ENCODE assay signal across 8 cellular contexts in the genomic region with DNA sequence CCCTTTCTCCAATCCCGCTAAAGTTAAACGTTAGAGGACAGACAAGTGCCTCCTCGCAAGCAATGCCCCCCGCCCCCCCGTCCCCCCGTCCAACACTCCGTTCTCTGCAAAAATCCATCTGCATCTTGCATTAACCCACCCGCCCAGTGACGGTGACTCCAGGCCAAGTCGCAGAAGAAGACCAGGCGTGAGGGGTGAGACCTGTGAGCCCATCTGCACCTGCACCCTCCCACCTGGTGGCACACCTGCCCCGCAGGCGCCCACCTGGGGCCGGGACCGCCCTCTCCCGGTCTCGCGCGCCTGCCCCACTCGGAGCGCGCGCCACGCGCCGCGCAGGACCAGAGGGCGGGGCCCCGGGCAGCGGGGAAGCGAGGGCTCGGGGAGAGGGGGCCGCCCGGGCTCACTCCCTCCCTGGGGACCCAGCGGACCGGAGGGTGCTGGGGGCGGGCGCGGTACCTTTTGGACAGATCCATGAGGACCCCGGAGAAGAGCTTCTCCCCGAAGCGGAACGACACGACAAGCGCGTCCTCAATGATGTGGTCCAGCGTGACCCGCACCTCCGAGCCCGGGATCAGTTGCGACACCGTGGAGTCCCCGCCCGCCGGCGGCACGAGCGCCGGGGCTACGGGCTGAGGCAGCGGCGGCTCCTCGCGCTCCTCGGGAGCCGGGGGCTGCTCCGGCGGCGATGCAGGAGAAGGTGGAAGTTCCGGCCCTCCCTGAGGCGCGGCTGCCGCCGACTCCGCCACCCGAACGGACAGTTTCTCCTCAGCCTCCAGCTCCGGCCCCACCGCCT. TPM values are rescaled to one million over a fixed set of nuclear protein-coding genes. Genes with fewer than 3 reads are reported as not detected.
DNase-seq lines count a peak whose midpoint lies in the region; ATAC-seq and TF ChIP-seq lines count a peak whose summit lies in the region.

No MANE protein-coding gene starts in this region.

- POLR2A ChIA-PET in WTC11 (lab: Charles Lee), result interaction anchor here (0.7 to 1.6 kb wide), 6 partner anchors 9 to 304 kb away, joined by 3 to 11 read pairs (median 5); no protein-coding TSS in a partner anchor

- no peaks in the 10 kb centered on the region for H3K27me3 Mint-ChIP-seq in WTC11 (ENCODE audit: low read depth)

- peaks cover 31% of the 10 kb centered on the region for H3K36me3 Mint-ChIP-seq in WTC11

- CTCF ChIA-PET in WTC11 (lab: Charles Lee), result interaction anchor here (0.6 to 1.3 kb wide), 6 partner anchors 14 to 320 kb away, joined by 3 to 5 read pairs (median 3); no protein-coding TSS in a partner anchor

- H3K4me1 Mint-ChIP-seq in WTC11, result peaks cover 18% of the 10 kb centered on the region

- peak overlapping the region; percentile 87 to 89 for H3K4me3 ChIP-seq in cardiac fibroblast (replicated peaks in 1 of 2; ENCODE audit: low read depth in 2 of 2, low read length in 2 of 2)

- H3K4me3 Mint-ChIP-seq in WTC11, result peak overlapping the region; percentile 79

- peak; percentile 21 for ATAC-seq in GM21515 (IDR thresholded peaks at IDR 0.05; ENCODE audit: unreplicated experiment)
- no peak for ATAC-seq in WTC11

- DNase-seq in DMS53 treated with DMSO at 0.1 percent for 48 hours (lab: John Stamatoyannopoulos, UW; ENCODE audit: unreplicated experiment) (peak; percentile 6), HuH-7.5 (ENCODE audit: low spot score) (peak; percentile 55), WTC11 (ENCODE audit: low spot score) (peak; percentile 25), cardiac fibroblast (ENCODE audit: low read depth in 2 of 2) (peak in 1 of 2 donors; percentile 17), kidney tubule cell (ENCODE audit: low spot score) (peak; percentile 34), NCI-H187 (lab: John Stamatoyannopoulos, UW) (no peak)
- peak; percentile 11 to 31 for DNase-seq in stimulated activated CD4-positive, alpha-beta T cell treated with anti-CD3 and anti-CD28 coated beads, Interleukin-2, amount 100 ng/mL, for 48 hours

- H3K27ac Mint-ChIP-seq in WTC11, result peak overlapping the region; percentile 63

- H3K9me3 Mint-ChIP-seq in WTC11, result no peaks in the 10 kb centered on the region

- no peak for TF ChIP-seq CTCF in WTC11 (IDR thresholded peaks at IDR 0.05)
- TF ChIP-seq CTCF in cardiac fibroblast (IDR thresholded peaks at IDR 0.05; ENCODE audit: low read depth, low read length), result no peak

TF ChIP-seq in WTC11, 78 proteins besides CTCF, POLR2A, EP300 and RAD21 (continues in another document):
- TF ChIP-seq ZNF263 (CRISPR knock-in tag; IDR thresholded peaks at IDR 0.05; ENCODE audit: low read depth), result 0 out of 2 replicates have a peak, but pooled peaks have one; percentile 27
- TF ChIP-seq ZNF219 (CRISPR knock-in tag; IDR thresholded peaks at IDR 0.05; ENCODE audit: borderline replicate concordance), result no peak
- TF ChIP-seq ZNF138 (CRISPR knock-in tag; conservative IDR thresholded peaks at IDR 0.05), result no peak
- TF ChIP-seq CBFB (CRISPR knock-in tag; IDR thresholded peaks at IDR 0.05; ENCODE audit: low read depth), result no peak
- TF ChIP-seq ELF4 (CRISPR knock-in tag; IDR thresholded peaks at IDR 0.05; ENCODE audit: low read depth), result no peak
- TF ChIP-seq TCF7 (CRISPR knock-in tag; IDR thresholded peaks at IDR 0.05; ENCODE audit: low read depth), result no peak
- TF ChIP-seq HMGXB4 (CRISPR knock-in tag; IDR thresholded peaks at IDR 0.05), result no peak
- TF ChIP-seq CREM (CRISPR knock-in tag; IDR thresholded peaks at IDR 0.05), result peak; percentile 45
- no peak for TF ChIP-seq EMX1 (CRISPR knock-in tag; IDR thresholded peaks at IDR 0.05)
- TF ChIP-seq, protein P1, sequence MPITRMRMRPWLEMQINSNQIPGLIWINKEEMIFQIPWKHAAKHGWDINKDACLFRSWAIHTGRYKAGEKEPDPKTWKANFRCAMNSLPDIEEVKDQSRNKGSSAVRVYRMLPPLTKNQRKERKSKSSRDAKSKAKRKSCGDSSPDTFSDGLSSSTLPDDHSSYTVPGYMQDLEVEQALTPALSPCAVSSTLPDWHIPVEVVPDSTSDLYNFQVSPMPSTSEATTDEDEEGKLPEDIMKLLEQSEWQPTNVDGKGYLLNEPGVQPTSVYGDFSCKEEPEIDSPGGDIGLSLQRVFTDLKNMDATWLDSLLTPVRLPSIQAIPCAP (CRISPR knock-in tag; IDR thresholded peaks at IDR 0.05), result peak; percentile 65; the same call in 1 of the 2 replicates
- TF ChIP-seq ESRRA (CRISPR knock-in tag; IDR thresholded peaks at IDR 0.05; ENCODE audit: borderline replicate concordance), result no peak
- TF ChIP-seq SMAD4 (CRISPR knock-in tag; IDR thresholded peaks at IDR 0.05), result no peak
- TF ChIP-seq, protein P2, sequence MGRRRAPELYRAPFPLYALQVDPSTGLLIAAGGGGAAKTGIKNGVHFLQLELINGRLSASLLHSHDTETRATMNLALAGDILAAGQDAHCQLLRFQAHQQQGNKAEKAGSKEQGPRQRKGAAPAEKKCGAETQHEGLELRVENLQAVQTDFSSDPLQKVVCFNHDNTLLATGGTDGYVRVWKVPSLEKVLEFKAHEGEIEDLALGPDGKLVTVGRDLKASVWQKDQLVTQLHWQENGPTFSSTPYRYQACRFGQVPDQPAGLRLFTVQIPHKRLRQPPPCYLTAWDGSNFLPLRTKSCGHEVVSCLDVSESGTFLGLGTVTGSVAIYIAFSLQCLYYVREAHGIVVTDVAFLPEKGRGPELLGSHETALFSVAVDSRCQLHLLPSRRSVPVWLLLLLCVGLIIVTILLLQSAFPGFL (CRISPR knock-in tag; IDR thresholded peaks at IDR 0.05; ENCODE audit: borderline replicate concordance), result no peak
- no peak for TF ChIP-seq RORB (CRISPR knock-in tag; IDR thresholded peaks at IDR 0.05)
- TF ChIP-seq, protein P3, sequence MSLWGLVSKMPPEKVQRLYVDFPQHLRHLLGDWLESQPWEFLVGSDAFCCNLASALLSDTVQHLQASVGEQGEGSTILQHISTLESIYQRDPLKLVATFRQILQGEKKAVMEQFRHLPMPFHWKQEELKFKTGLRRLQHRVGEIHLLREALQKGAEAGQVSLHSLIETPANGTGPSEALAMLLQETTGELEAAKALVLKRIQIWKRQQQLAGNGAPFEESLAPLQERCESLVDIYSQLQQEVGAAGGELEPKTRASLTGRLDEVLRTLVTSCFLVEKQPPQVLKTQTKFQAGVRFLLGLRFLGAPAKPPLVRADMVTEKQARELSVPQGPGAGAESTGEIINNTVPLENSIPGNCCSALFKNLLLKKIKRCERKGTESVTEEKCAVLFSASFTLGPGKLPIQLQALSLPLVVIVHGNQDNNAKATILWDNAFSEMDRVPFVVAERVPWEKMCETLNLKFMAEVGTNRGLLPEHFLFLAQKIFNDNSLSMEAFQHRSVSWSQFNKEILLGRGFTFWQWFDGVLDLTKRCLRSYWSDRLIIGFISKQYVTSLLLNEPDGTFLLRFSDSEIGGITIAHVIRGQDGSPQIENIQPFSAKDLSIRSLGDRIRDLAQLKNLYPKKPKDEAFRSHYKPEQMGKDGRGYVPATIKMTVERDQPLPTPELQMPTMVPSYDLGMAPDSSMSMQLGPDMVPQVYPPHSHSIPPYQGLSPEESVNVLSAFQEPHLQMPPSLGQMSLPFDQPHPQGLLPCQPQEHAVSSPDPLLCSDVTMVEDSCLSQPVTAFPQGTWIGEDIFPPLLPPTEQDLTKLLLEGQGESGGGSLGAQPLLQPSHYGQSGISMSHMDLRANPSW (CRISPR knock-in tag; conservative IDR thresholded peaks at IDR 0.05; ENCODE audit: low read depth), result no peak
- no peak for TF ChIP-seq MYBL2 (CRISPR knock-in tag; IDR thresholded peaks at IDR 0.05)
- no peak for TF ChIP-seq FOXJ3 (CRISPR knock-in tag; IDR thresholded peaks at IDR 0.05; ENCODE audit: borderline replicate concordance)
- TF ChIP-seq, protein P4, sequence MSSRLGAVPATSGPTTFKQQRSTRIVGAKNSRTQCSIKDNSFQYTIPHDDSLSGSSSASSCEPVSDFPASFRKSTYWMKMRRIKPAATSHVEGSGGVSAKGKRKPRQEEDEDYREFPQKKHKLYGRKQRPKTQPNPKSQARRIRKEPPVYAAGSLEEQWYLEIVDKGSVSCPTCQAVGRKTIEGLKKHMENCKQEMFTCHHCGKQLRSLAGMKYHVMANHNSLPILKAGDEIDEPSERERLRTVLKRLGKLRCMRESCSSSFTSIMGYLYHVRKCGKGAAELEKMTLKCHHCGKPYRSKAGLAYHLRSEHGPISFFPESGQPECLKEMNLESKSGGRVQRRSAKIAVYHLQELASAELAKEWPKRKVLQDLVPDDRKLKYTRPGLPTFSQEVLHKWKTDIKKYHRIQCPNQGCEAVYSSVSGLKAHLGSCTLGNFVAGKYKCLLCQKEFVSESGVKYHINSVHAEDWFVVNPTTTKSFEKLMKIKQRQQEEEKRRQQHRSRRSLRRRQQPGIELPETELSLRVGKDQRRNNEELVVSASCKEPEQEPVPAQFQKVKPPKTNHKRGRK (CRISPR knock-in tag; IDR thresholded peaks at IDR 0.05; ENCODE audit: borderline replicate concordance), result no peak
- TF ChIP-seq GRHL2 (CRISPR knock-in tag; IDR thresholded peaks at IDR 0.05; ENCODE audit: insufficient replicate concordance, severe bottlenecking), result no peak
- no peak for TF ChIP-seq HMGA2 (CRISPR knock-in tag; IDR thresholded peaks at IDR 0.05)
- TF ChIP-seq TEAD4 (CRISPR knock-in tag; IDR thresholded peaks at IDR 0.05), result no peak
- no peak for TF ChIP-seq OVOL2 (CRISPR knock-in tag; IDR thresholded peaks at IDR 0.05; ENCODE audit: borderline replicate concordance)
- no peak for TF ChIP-seq ZNF423 (CRISPR knock-in tag; IDR thresholded peaks at IDR 0.05)
- 0 out of 2 replicates have a peak, but pooled peaks have one; percentile 78 for TF ChIP-seq KAT7 (CRISPR knock-in tag; IDR thresholded peaks at IDR 0.05; ENCODE audit: borderline replicate concordance)
- TF ChIP-seq JUN (CRISPR knock-in tag; IDR thresholded peaks at IDR 0.05), result no peak
- TF ChIP-seq SMAD3 (CRISPR knock-in tag; IDR thresholded peaks at IDR 0.05; ENCODE audit: borderline replicate concordance), result no peak
- TF ChIP-seq CREB1 (CRISPR knock-in tag; IDR thresholded peaks at IDR 0.05), result no peak
- TF ChIP-seq PRRX2 (CRISPR knock-in tag; IDR thresholded peaks at IDR 0.05), result no peak
- TF ChIP-seq TP53 (CRISPR knock-in tag; IDR thresholded peaks at IDR 0.05), result no peak

RNA-seq across cellular contexts. Expression of gene PWWP2A, which starts 0.7 kb away (rescaled TPM):
- 61.1 to 63.8 TPM (median 62.4 TPM) in 3 replicates for total RNA-seq in WTC11 (2021)

Comparison
In these comparisons a context has a peak if more than half of its experiments do, and no peak if none do; other contexts are left out.
1. DNase-seq: peak in DMS53 treated with DMSO at 0.1 percent for 48 hours (single experiment), HuH-7.5 (single experiment), WTC11 (single experiment), kidney tubule cell (single experiment) and stimulated activated CD4-positive, alpha-beta T cell treated with anti-CD3 and anti-CD28 coated beads, Interleukin-2, amount 100 ng/mL, for 48 hours (2 of 2); none in NCI-H187 (0 of 2).